29 cellular contexts compared by ENCODE assay signal in the genomic region with DNA sequence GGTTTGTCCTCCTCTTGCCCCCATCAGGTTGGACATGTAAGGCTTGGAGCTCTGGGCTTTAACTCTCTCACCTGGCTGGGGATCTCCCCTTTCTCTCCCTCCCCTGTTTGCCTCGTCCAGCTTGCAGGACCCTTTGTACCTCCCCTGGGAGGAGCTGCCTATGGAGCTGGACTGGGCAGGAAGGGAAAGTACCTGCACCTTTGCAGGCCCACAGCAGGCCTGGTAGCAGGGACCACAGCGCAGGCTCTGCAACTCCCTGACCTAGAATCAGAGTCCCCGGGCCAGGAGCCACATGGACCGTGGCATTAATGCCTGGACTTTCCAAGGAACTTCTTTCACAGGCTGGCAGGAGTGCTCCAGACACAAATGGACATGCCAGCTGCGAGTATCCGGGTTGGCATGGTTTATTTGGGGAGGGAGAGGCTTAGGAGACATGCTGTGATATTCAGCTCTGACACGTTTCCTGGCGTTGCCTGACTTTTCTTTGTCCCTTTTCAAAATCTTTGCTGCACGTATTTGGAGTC.
"Had no signal": no experiment of that assay in that cellular context is flagged by ENCODE, and none has a peak within 500 bp of the region (broad histone marks: within the 10 kb centered on the region; RNA-seq: fewer than 3 reads in every experiment).

No MANE protein-coding gene starts in this region.

- H3K36me3 ChIP-seq: breast epithelium, esophagus squamous epithelium, left lung, lower lobe of right lung, neutrophil, ovary, transverse colon had no signal

- H3K9me3 Mint-ChIP-seq: activated naive CD4-positive, alpha-beta T cell treated with anti-CD3 and anti-CD28 coated beads, Interleukin-2, amount 50 U/mL, for 24 hours; activated naive CD8-positive, alpha-beta T cell treated with anti-CD3 and anti-CD28 coated beads, Interleukin-2, amount 50 U/mL, for 24 hours; activated T-helper 2 cell treated with anti-CD3 and anti-CD28 coated beads, Interferon-gamma antibody, Interleukin-2, Interleukin-4, amounts not matched to agents 10 μg/mL and 5 μg/mL and 100 μg/mL, durations not matched to agents 14 hours and 24 hours and 36 hours; nephron; stimulated activated naive B cell treated with anti-CD40 and anti-IgM and Interleukin-4, amounts not matched to agents 10 μg/mL and 1 μg/mL and 100 μg/mL, for 72 hours; T-helper 2 cell treated with Interferon-gamma antibody and Interleukin-4, amounts not matched to agents 5 μg/mL and 100 μg/mL, for 36 hours had no signal

- H3K4me1 Mint-ChIP-seq: activated CD4-positive, alpha-beta T cell treated with anti-CD3 and anti-CD28 coated beads for 36 hours; activated CD8-positive, alpha-beta memory T cell treated with anti-CD3 and anti-CD28 coated beads, Interleukin-2, amount 10 ng/mL, durations not matched to agents 7 days and 5 days; activated naive CD4-positive, alpha-beta T cell treated with anti-CD3 and anti-CD28 coated beads, Interleukin-2, amount 50 U/mL, for 24 hours; activated naive CD8-positive, alpha-beta T cell treated with anti-CD3 and anti-CD28 coated beads, Interleukin-2, amount 50 U/mL, for 24 hours; stimulated activated naive B cell treated with anti-CD40 and anti-IgM and Interleukin-4, amounts not matched to agents 10 μg/mL and 1 μg/mL and 100 μg/mL, for 72 hours had no signal

- H3K4me3 Mint-ChIP-seq: activated CD4-positive, alpha-beta T cell treated with anti-CD3 and anti-CD28 coated beads for 36 hours; activated CD8-positive, alpha-beta memory T cell treated with anti-CD3 and anti-CD28 coated beads, Interleukin-2, amount 10 ng/mL, durations not matched to agents 7 days and 5 days; activated CD8-positive, alpha-beta T cell treated with anti-CD3 and anti-CD28 coated beads, Interleukin-2, amount 10 ng/mL, durations not matched to agents 7 days and 5 days; activated naive CD4-positive, alpha-beta T cell treated with anti-CD3 and anti-CD28 coated beads, Interleukin-2, amount 50 U/mL, for 24 hours; activated naive CD8-positive, alpha-beta T cell treated with anti-CD3 and anti-CD28 coated beads, Interleukin-2, amount 50 U/mL, for 24 hours; nephron; stimulated activated naive B cell treated with anti-CD40 and anti-IgM and Interleukin-4, amounts not matched to agents 10 μg/mL and 1 μg/mL and 100 μg/mL, for 72 hours; T-helper 2 cell treated with Interferon-gamma antibody and Interleukin-4, amounts not matched to agents 5 μg/mL and 100 μg/mL, for 36 hours had no signal

- ATAC-seq: activated CD4-positive, alpha-beta T cell treated with anti-CD3 and anti-CD28 coated beads for 36 hours; activated CD8-positive, alpha-beta memory T cell treated with anti-CD3 and anti-CD28 coated beads, Interleukin-2, amount 10 ng/mL, durations not matched to agents 7 days and 5 days; activated CD8-positive, alpha-beta T cell treated with anti-CD3 and anti-CD28 coated beads, Interleukin-2, amount 10 ng/mL, durations not matched to agents 7 days and 5 days; activated naive CD8-positive, alpha-beta T cell treated with anti-CD3 and anti-CD28 coated beads, Interleukin-2, amount 50 U/mL, for 24 hours; left lung; lower lobe of right lung; mucosa of descending colon; stimulated activated naive B cell treated with anti-CD40 and anti-IgM and Interleukin-4, amounts not matched to agents 10 μg/mL and 1 μg/mL and 100 μg/mL, for 72 hours had no signal

- H3K4me3 ChIP-seq: breast epithelium, esophagus squamous epithelium, left lung, lower lobe of right lung, mucosa of descending colon, ovary, psoas muscle, smooth muscle cell, transverse colon had no signal

- H3K4me2 ChIP-seq: smooth muscle cell had no signal

- H3K27ac Mint-ChIP-seq: activated CD4-positive, alpha-beta T cell treated with anti-CD3 and anti-CD28 coated beads for 36 hours; activated CD8-positive, alpha-beta memory T cell treated with anti-CD3 and anti-CD28 coated beads, Interleukin-2, amount 10 ng/mL, durations not matched to agents 7 days and 5 days; activated CD8-positive, alpha-beta T cell treated with anti-CD3 and anti-CD28 coated beads, Interleukin-2, amount 10 ng/mL, durations not matched to agents 7 days and 5 days; activated naive CD4-positive, alpha-beta T cell treated with anti-CD3 and anti-CD28 coated beads, Interleukin-2, amount 50 U/mL, for 24 hours; activated naive CD8-positive, alpha-beta T cell treated with anti-CD3 and anti-CD28 coated beads, Interleukin-2, amount 50 U/mL, for 24 hours; activated T-helper 2 cell treated with anti-CD3 and anti-CD28 coated beads, Interferon-gamma antibody, Interleukin-2, Interleukin-4, amounts not matched to agents 10 μg/mL and 5 μg/mL and 100 μg/mL, durations not matched to agents 14 hours and 24 hours and 36 hours; stimulated activated naive B cell treated with anti-CD40 and anti-IgM and Interleukin-4, amounts not matched to agents 10 μg/mL and 1 μg/mL and 100 μg/mL, for 72 hours; T-helper 2 cell treated with Interferon-gamma antibody and Interleukin-4, amounts not matched to agents 5 μg/mL and 100 μg/mL, for 36 hours had no signal

- DNase-seq: activated CD4-positive, alpha-beta T cell treated with anti-CD3 and anti-CD28 coated beads for 36 hours; activated CD4-positive, CD25-positive, alpha-beta regulatory T cell; activated CD8-positive, alpha-beta memory T cell treated with anti-CD3 and anti-CD28 coated beads, Interleukin-2, amount 10 ng/mL, durations not matched to agents 7 days and 5 days; activated CD8-positive, alpha-beta T cell treated with anti-CD3 and anti-CD28 coated beads, Interleukin-2, amount 10 ng/mL, durations not matched to agents 7 days and 5 days; activated naive CD8-positive, alpha-beta T cell treated with anti-CD3 and anti-CD28 coated beads, Interleukin-2, amount 50 U/mL, for 24 hours; activated T-cell treated with anti-CD3 and anti-CD28 coated beads, Interleukin-2, amount 50 U/mL, for 48 hours; central memory CD4-positive, alpha-beta T cell; effector CD8-positive, alpha-beta T cell; esophagus squamous epithelium; glutamatergic neuron; left lung; lower lobe of right lung; mesendoderm; ovary; psoas muscle; stimulated activated CD4-positive, alpha-beta T cell treated with anti-CD3 and anti-CD28 coated beads, Interleukin-1b, Interleukin-23, amount 100 ng/mL, for 48 hours; stimulated activated CD4-positive, alpha-beta T cell treated with anti-CD3 and anti-CD28 coated beads, Interleukin-4, amount 100 ng/mL, for 4 hours; stimulated activated CD8-positive, alpha-beta memory T cell treated with anti-CD3 and anti-CD28 coated beads, Interleukin-4, amount 100 ng/mL, for 48 hours; stimulated activated naive B cell treated with anti-CD40 and anti-IgM and Interleukin-4, amounts not matched to agents 10 μg/mL and 1 μg/mL and 100 μg/mL, for 72 hours; transverse colon had no signal

- H3K4me1 ChIP-seq: breast epithelium, left lung, lower lobe of right lung, psoas muscle, transverse colon had no signal

- H3K27ac ChIP-seq: breast epithelium, epithelial cell of prostate, esophagus squamous epithelium, left lung, lower lobe of right lung, neutrophil, ovary, psoas muscle, transverse colon had no signal

- H3K27me3 ChIP-seq: breast epithelium, esophagus squamous epithelium, left lung, ovary, transverse colon had no signal

- H3K36me3 Mint-ChIP-seq: activated CD8-positive, alpha-beta memory T cell treated with anti-CD3 and anti-CD28 coated beads, Interleukin-2, amount 10 ng/mL, durations not matched to agents 7 days and 5 days; activated naive CD4-positive, alpha-beta T cell treated with anti-CD3 and anti-CD28 coated beads, Interleukin-2, amount 50 U/mL, for 24 hours; stimulated activated naive B cell treated with anti-CD40 and anti-IgM and Interleukin-4, amounts not matched to agents 10 μg/mL and 1 μg/mL and 100 μg/mL, for 72 hours had no signal

- H3K9me3 ChIP-seq: breast epithelium, esophagus squamous epithelium, left lung, lower lobe of right lung, mucosa of descending colon, neutrophil, ovary, psoas muscle, transverse colon had no signal
